8 cellular contexts compared by ENCODE assay signal in the genomic region with DNA sequence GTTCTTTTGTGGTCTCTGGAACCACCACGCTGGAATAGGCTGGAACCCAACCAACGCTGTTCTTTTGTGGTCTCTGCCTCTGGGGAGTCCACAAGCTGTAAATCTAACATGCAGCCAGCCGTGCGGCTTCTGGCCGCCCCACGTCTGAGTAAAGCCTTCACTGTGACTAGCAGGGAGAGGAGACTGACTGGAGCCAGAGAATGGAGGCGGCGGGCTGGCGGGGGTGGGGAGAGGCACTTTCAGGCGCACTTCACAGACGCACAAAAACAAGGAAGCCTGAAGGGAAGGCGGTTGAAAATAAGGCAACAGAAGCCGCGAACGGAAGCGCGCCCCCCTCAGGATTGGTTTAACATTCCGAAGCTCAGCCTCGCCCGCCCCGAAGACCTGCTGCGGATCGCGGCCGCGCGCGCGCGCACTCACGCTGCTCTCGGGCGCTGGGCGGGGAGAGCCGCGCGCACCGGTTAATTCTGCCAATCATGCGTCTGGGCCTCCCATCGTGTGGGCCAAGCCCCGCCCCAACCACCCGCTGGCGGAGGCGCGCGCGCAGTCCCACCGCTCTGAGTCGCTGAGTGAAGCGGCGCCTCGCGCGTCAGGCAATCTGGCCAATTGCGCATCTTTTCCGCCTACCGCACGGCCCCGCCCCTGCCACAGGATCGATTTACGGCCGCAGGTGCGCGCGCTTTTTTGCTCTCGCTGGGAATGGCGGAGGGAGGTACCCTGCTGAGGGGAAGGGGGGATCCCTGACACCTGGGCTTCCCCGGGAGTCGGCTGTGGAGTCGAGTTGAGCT. TPM values are rescaled to one million over a fixed set of nuclear protein-coding genes. Genes with fewer than 3 reads are reported as not detected.
DNase-seq lines count a peak whose midpoint lies in the region; ATAC-seq, FAIRE-seq and TF ChIP-seq lines count a peak whose summit lies in the region.

A gene with protein sequence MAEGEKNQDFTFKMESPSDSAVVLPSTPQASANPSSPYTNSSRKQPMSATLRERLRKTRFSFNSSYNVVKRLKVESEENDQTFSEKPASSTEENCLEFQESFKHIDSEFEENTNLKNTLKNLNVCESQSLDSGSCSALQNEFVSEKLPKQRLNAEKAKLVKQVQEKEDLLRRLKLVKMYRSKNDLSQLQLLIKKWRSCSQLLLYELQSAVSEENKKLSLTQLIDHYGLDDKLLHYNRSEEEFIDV (plus strand): TSS at position 687 of the 788 bp plus-strand sequence. CDS start 13 bp downstream, at position 700.

- H3K27me3 ChIP-seq in cardiac muscle cell (no peaks in the 10 kb centered on the region), trophoblast cell (ENCODE audit: insufficient read depth, low read length) (no peaks in the 10 kb centered on the region)

- H2AK5ac ChIP-seq in trophoblast cell (ENCODE audit: low read length): no peak within 1 kb of the TSS

- TF ChIP-seq CTCF in cardiac muscle cell (IDR thresholded peaks at IDR 0.05; ENCODE audit: low read depth, low read length) (peak; percentile 59), type B pancreatic cell (conservative IDR thresholded peaks at IDR 0.05) (peak; percentile 76)

- H3K9ac ChIP-seq in trophoblast cell (ENCODE audit: low read length): peak within 1 kb of the TSS; percentile 94

- H3K4me1 ChIP-seq in cardiac muscle cell (ENCODE audit: low read depth): peaks cover 8% of the 10 kb centered on the region
- H3K4me1 ChIP-seq in trophoblast cell (ENCODE audit: control insufficient read depth in 1 of 2, insufficient read depth in 2 of 2, low read length in 2 of 2): peaks cover 0 to 2% of the 10 kb centered on the region in 2 experiments

- peak within 1 kb of the TSS; percentile 94 for H2BK120ac ChIP-seq in trophoblast cell (ENCODE audit: insufficient read depth, low read length, poor library complexity)

- H3K36me3 ChIP-seq in cardiac muscle cell (no peaks in the 10 kb centered on the region), trophoblast cell (ENCODE audit: control insufficient read depth in 1 of 2, insufficient read depth in 2 of 2, low read length in 2 of 2) (no peaks in the 10 kb centered on the region)

- H3K4me3 Mint-ChIP-seq in T-cell (peak within 1 kb of the TSS; percentile 90 to 93 (median 92)), type B pancreatic cell (peak within 1 kb of the TSS; percentile 89)

- H3K4ac ChIP-seq in trophoblast cell (ENCODE audit: low read depth, low read length): peak within 1 kb of the TSS; percentile 70

- H3K23ac ChIP-seq in trophoblast cell (ENCODE audit: low read length): no peak within 1 kb of the TSS

- peak; percentile 69 for DNase-seq in GM12892 (ENCODE audit: insufficient read length)
- DNase-seq in NCI-H1436 treated with DMSO at 0.1 percent for 48 hours (lab: John Stamatoyannopoulos, UW): peak; percentile 95
- peak; percentile 97 to 100 (median 99) for DNase-seq in T-cell
- DNase-seq in cardiac muscle cell (ENCODE audit: low read depth in 1 of 2, low spot score in 1 of 2): peak; percentile 99
- peak; percentile 99 for DNase-seq in trophoblast cell
- DNase-seq in type B pancreatic cell (ENCODE audit: extremely low spot score, unreplicated experiment): peak; percentile 100

- WGBS in adipose tissue, 3 donors: 0 to 1% (median 0%) methylated on average over 70 of the region's 70 CpGs
- WGBS in trophoblast cell (ENCODE audit: extremely low coverage, insufficient coverage, insufficient read length): no CpG with 5 or more reads among the region's 70 CpGs

- peak; percentile 100 for FAIRE-seq in GM12892 (lab: Jason Lieb, UNC)

- H2AFZ ChIP-seq in trophoblast cell (ENCODE audit: insufficient read depth, low read length, poor library complexity): peak within 1 kb of the TSS; percentile 84

- CTCF ChIA-PET in T-cell (lab: Charles Lee): interaction anchor here (0.6 to 2.0 kb wide), 15 partner anchors 12 to 234 kb away, joined by 3 to 11 read pairs (median 3); partner anchors contain the start of genes CFAP58 (in 1 of the 2) and ITPRIP (in 1 of the 2)

- H3K79me1 ChIP-seq in trophoblast cell (ENCODE audit: low read length): peaks cover 11% of the 10 kb centered on the region

- H3K4me2 ChIP-seq in trophoblast cell (ENCODE audit: low read length): peak within 1 kb of the TSS; percentile 97

- peak within 1 kb of the TSS; percentile 98 for H4K91ac ChIP-seq in trophoblast cell (ENCODE audit: low read depth, low read length)

- TF ChIP-seq POLR2A in GM12892 (IDR thresholded peaks at IDR 0.05; ENCODE audit: low read depth, low read length): peak; percentile 94

- peak within 1 kb of the TSS; percentile 92 for H3K14ac ChIP-seq in trophoblast cell (ENCODE audit: low read length)

- H4K8ac ChIP-seq in trophoblast cell (ENCODE audit: low read depth, low read length): peak within 1 kb of the TSS; percentile 91

- peak within 1 kb of the TSS; percentile 76 for H3K27ac ChIP-seq in adipose tissue (ENCODE audit: low read depth, low read length)
- H3K27ac ChIP-seq in cardiac muscle cell: peak within 1 kb of the TSS; percentile 97
- peak within 1 kb of the TSS; percentile 99 for H3K27ac ChIP-seq in trophoblast cell (ENCODE audit: low read depth, low read length)

- peak within 1 kb of the TSS; percentile 95 for H2BK5ac ChIP-seq in trophoblast cell (ENCODE audit: low read depth, low read length, poor library complexity)

- H3K4me1 Mint-ChIP-seq in T-cell (peaks cover 24 to 32% (median 26%) of the 10 kb centered on the region in 3 donors), type B pancreatic cell (ENCODE audit: unreplicated experiment) (peaks cover 31% of the 10 kb centered on the region)

- no peak within 1 kb of the TSS for H2BK12ac ChIP-seq in trophoblast cell (ENCODE audit: low read length)

- H3K36me3 Mint-ChIP-seq in T-cell: peaks cover 14% of the 10 kb centered on the region
- peaks cover 1% of the 10 kb centered on the region for H3K36me3 Mint-ChIP-seq in type B pancreatic cell

- H3K9me3 ChIP-seq in cardiac muscle cell (ENCODE audit: low read depth) (no peaks in the 10 kb centered on the region), trophoblast cell (ENCODE audit: insufficient read depth, low read depth, low read length) (no peaks in the 10 kb centered on the region)

- H3K18ac ChIP-seq in trophoblast cell (ENCODE audit: low read length): peak within 1 kb of the TSS; percentile 95

- H3K9me3 Mint-ChIP-seq in T-cell (no peaks in the 10 kb centered on the region), type B pancreatic cell (no peaks in the 10 kb centered on the region)

- H3K79me2 ChIP-seq in trophoblast cell (ENCODE audit: control insufficient read depth, insufficient read depth, low read length, poor library complexity): peaks cover 3% of the 10 kb centered on the region

- peak within 1 kb of the TSS; percentile 61 for H3K4me3 ChIP-seq in cardiac muscle cell
- H3K4me3 ChIP-seq in trophoblast cell (ENCODE audit: low read depth, low read length): peak within 1 kb of the TSS; percentile 92

- H4K12ac ChIP-seq in trophoblast cell (ENCODE audit: low read depth, low read length): peak within 1 kb of the TSS; percentile 94

- peak; percentile 86 for ATAC-seq in HG02852 (IDR thresholded peaks at IDR 0.05; ENCODE audit: unreplicated experiment)
- peak; percentile 88 to 97 (median 94) for ATAC-seq in T-cell (replicated peaks in 1 of 4)

- H3K27me3 Mint-ChIP-seq in T-cell (no peaks in the 10 kb centered on the region), type B pancreatic cell (no peaks in the 10 kb centered on the region)

- POLR2A ChIA-PET in T-cell (lab: Charles Lee): interaction anchor here (0.6 to 1.3 kb wide), 12 partner anchors 9 to 754 kb away, joined by 3 to 9 read pairs (median 4); partner anchors contain the start of gene CFAP43 (in 1 of the 2)

- H3K27ac Mint-ChIP-seq in T-cell (peak within 1 kb of the TSS; percentile 98 to 99), type B pancreatic cell (peak within 1 kb of the TSS; percentile 99)

RNA-seq across cellular contexts. Expression of the gene that starts here (rescaled TPM):
- polyA plus RNA-seq in GM12892 (2012; ENCODE audit: missing spikeins): 16.7 TPM
- 10 to 100 TPM in 2 of 5 donors, 1 to 10 TPM in 3; 9.0 to 11.3 (median 9.7) TPM for total RNA-seq in T-cell
- polyA plus RNA-seq in adipose tissue: 1 to 10 TPM; 3.3 to 9.6 (median 4.2) TPM
- 5.5 and 8.7 TPM in 2 replicates for total RNA-seq in cardiac muscle cell
- polyA plus RNA-seq in cardiac muscle cell: 10.0 and 10.7 TPM in 2 replicates
- 5.6 and 5.8 TPM in 2 replicates for polyA plus RNA-seq in trophoblast cell (2013)
- total RNA-seq in type B pancreatic cell (ENCODE audit: low replicate concordance): 9.1 and 11.6 TPM in 2 replicates

Comparison
In these comparisons a context has a peak if more than half of its experiments do, and no peak if none do; other contexts are left out.
1. Peak in every context shown above with its lines: DNase-seq, ATAC-seq, H3K4me3 ChIP-seq and H3K27ac ChIP-seq.